Comparison of ENCODE assay signal across 17 cellular contexts in the genomic region with DNA sequence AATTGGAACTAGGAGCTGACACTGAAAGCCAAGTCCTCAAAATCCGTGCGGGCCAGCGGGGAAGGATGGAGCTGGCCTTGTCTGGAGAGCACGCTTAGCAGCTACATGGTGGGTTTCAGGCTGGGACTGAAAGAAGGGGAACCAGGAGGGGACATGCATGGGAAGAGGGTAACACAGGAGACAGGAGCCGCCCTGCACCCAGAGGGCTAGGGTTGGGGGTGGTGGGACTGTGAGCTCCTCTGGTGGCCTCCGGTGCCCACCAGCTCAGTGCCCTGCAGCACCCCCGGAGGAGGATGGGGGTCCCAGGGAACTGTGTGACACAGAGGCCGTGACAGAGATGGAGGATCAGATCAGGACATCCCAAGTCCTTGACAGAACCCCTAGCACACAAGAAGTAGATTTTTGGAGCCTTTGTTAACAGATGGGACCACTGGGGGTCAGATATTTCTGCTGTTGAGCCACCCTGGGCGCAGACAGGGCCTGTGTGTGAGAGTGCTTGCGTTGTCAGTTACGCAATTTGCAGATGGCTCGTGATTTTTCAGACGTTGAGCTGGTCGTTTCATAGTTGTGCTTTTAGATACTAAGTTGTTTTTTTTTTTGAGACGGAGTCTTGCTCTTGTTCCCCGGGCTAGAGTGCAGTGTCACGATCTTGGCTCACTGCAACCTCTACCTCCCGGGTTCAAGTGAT. TPM values are rescaled to one million over a fixed set of nuclear protein-coding genes. Genes with fewer than 3 reads are reported as not detected.
A peak's percentile ranks its signal among the peaks of the same experiment; 100 is the strongest.
DNase-seq lines count a peak whose midpoint lies in the region; ATAC-seq and TF ChIP-seq lines count a peak whose summit lies in the region.
"Had no signal": no experiment of that assay in that cellular context is flagged by ENCODE, and none has a peak within 500 bp of the region (broad histone marks: within the 10 kb centered on the region; RNA-seq: fewer than 3 reads in every experiment).

No MANE protein-coding gene starts in this region.

- peak; percentile 52 for ATAC-seq in upper lobe of right lung
- ATAC-seq in GM19455 (IDR thresholded peaks at IDR 0.05; ENCODE audit: unreplicated experiment): no peak
- ATAC-seq in HG02870 (IDR thresholded peaks at IDR 0.05; ENCODE audit: unreplicated experiment): no peak
- ATAC-seq: A549; activated CD4-positive, CD25-positive, alpha-beta regulatory T cell treated with anti-CD3 and anti-CD28 coated beads, Interleukin-2, amount 50 U/mL, for 24 hours had no signal

- 93% methylated on average over 18 of the region's 18 CpGs for WGBS in mammary epithelial cell (ENCODE audit: low coverage, missing lambda C conversion rate)
- 83% methylated on average over 18 of the region's 18 CpGs for whole genome bisulfite sequencing in mesenchymal stem cell

- H2BK5ac ChIP-seq in mesenchymal stem cell (ENCODE audit: low read depth, low read length, poor library complexity, severe bottlenecking): no peak overlapping the region

- peaks cover 88% of the 10 kb centered on the region for H3K4me1 Mint-ChIP-seq in dendritic cell treated with granulocyte-macrophage colony-stimulating factor and Interleukin-4, amounts not matched to agents 40 ng/mL and 50 ng/mL, for 4 days (ENCODE audit: low read depth)

- H3K36me3 ChIP-seq in breast epithelium (no peaks in the 10 kb centered on the region), mammary epithelial cell (ENCODE audit: insufficient read depth, low read length) (no peaks in the 10 kb centered on the region), mesenchymal stem cell (ENCODE audit: control insufficient read depth in 1 of 2, insufficient read depth in 2 of 2, low read depth in 1 of 2, low read length in 2 of 2) (peaks cover 0 to 4% of the 10 kb centered on the region in 2 experiments), upper lobe of right lung (no peaks in the 10 kb centered on the region)
- H3K36me3 ChIP-seq: tibial artery had no signal

- no peak overlapping the region for H4K8ac ChIP-seq in mesenchymal stem cell (ENCODE audit: low read length)

- no peak for TF ChIP-seq POLR2A in breast epithelium (IDR thresholded peaks at IDR 0.05)

- DNase-seq in breast epithelium (ENCODE audit: low spot score in 2 of 2) (no peak), mammary epithelial cell (no peak), mesenchymal stem cell (peak; percentile 26), upper lobe of right lung (no peak)
- no peak for DNase-seq in stimulated activated naive CD4-positive, alpha-beta T cell (lab: John Stamatoyannopoulos, UW)
- DNase-seq: Karpas-422, kidney glomerular epithelial cell, NCI-H2029 treated with DMSO at 0.1 percent for 48 hours, tibial artery had no signal

- peak overlapping the region; percentile 33 for H3K4me3 Mint-ChIP-seq in dendritic cell treated with granulocyte-macrophage colony-stimulating factor and Interleukin-4, amounts not matched to agents 40 ng/mL and 50 ng/mL, for 4 days
- H3K4me3 Mint-ChIP-seq: nephron had no signal

- H3K9me3 Mint-ChIP-seq in dendritic cell treated with granulocyte-macrophage colony-stimulating factor and Interleukin-4, amounts not matched to agents 40 ng/mL and 50 ng/mL, for 4 days: no peaks in the 10 kb centered on the region
- H3K9me3 Mint-ChIP-seq: nephron had no signal

- H3K14ac ChIP-seq in mesenchymal stem cell (ENCODE audit: low read length in 2 of 2): no peak overlapping the region

- H3K4me2 ChIP-seq in mammary epithelial cell (ENCODE audit: insufficient read depth, low read depth, low read length) (no peak overlapping the region), mesenchymal stem cell (ENCODE audit: low read length, poor library complexity, severe bottlenecking) (no peak overlapping the region)
- H3K4me2 ChIP-seq: A549, smooth muscle cell had no signal

- no peak overlapping the region for H3K23ac ChIP-seq in mesenchymal stem cell (ENCODE audit: low read length in 2 of 2)

- intact Hi-C loops in breast epithelium (cut with DNase I; ENCODE audit: low total_unique reads) (no loop called here), mammary epithelial cell (cut with micrococcal nuclease) (no loop called here), upper lobe of right lung (cut with DNase I) (no loop called here)
- intact Hi-C loops in dendritic cell treated with granulocyte-macrophage colony-stimulating factor and Interleukin-4, amounts not matched to agents 40 ng/mL and 50 ng/mL, for 4 days (cut with micrococcal nuclease): no loop called here

- H3K9me3 ChIP-seq in breast epithelium (no peaks in the 10 kb centered on the region), mammary epithelial cell (replicated peaks; ENCODE audit: insufficient read depth, low read length) (no peaks in the 10 kb centered on the region), mesenchymal stem cell (ENCODE audit: control insufficient read depth, low read length) (no peaks in the 10 kb centered on the region), upper lobe of right lung (no peaks in the 10 kb centered on the region)
- H3K9me3 ChIP-seq: A549, tibial artery had no signal

- H3K4me3 ChIP-seq in breast epithelium: no peak overlapping the region
- no peak overlapping the region for H3K4me3 ChIP-seq in mammary epithelial cell (replicated peaks in 1 of 3; ENCODE audit: insufficient read depth in 1 of 3, low read depth in 2 of 3, low read length in 3 of 3)
- no peak overlapping the region for H3K4me3 ChIP-seq in mesenchymal stem cell (ENCODE audit: insufficient read depth in 1 of 2, low read depth in 1 of 2, low read length in 2 of 2)
- no peak overlapping the region for H3K4me3 ChIP-seq in upper lobe of right lung
- H3K4me3 ChIP-seq: A549, SK-N-MC, smooth muscle cell, tibial artery had no signal

- H4K91ac ChIP-seq in mesenchymal stem cell (ENCODE audit: low read length): no peak overlapping the region

- CTCF ChIA-PET in mammary epithelial cell (lab: Charles Lee; ENCODE audit: low non-redundant PET): no interaction called here

- peaks cover 43% of the 10 kb centered on the region for H3K36me3 Mint-ChIP-seq in dendritic cell treated with granulocyte-macrophage colony-stimulating factor and Interleukin-4, amounts not matched to agents 40 ng/mL and 50 ng/mL, for 4 days (ENCODE audit: low read depth)

- peaks cover 0 to 8% of the 10 kb centered on the region in 2 donors for H3K4me1 ChIP-seq in breast epithelium
- H3K4me1 ChIP-seq in mammary epithelial cell (ENCODE audit: insufficient read depth, low read length): peaks cover 5% of the 10 kb centered on the region
- peaks cover 17% of the 10 kb centered on the region for H3K4me1 ChIP-seq in mesenchymal stem cell (ENCODE audit: control insufficient read depth, insufficient read depth, low read depth, low read length)
- peaks cover 33% of the 10 kb centered on the region for H3K4me1 ChIP-seq in upper lobe of right lung
- H3K4me1 ChIP-seq: A549 had no signal

- peak overlapping the region; percentile 0 to 58 for H3K27ac ChIP-seq in breast epithelium
- no peak overlapping the region for H3K27ac ChIP-seq in mammary epithelial cell (ENCODE audit: insufficient read depth, low read depth, low read length)
- no peak overlapping the region for H3K27ac ChIP-seq in mesenchymal stem cell (ENCODE audit: low read length, poor library complexity, severe bottlenecking)
- H3K27ac ChIP-seq in upper lobe of right lung: peak overlapping the region; percentile 63
- H3K27ac ChIP-seq: A549, SK-N-MC, tibial artery had no signal

- H2AFZ ChIP-seq in mammary epithelial cell (ENCODE audit: low read depth, low read length) (no peak overlapping the region), mesenchymal stem cell (ENCODE audit: low read depth, low read length) (no peak overlapping the region)

- H3K9ac ChIP-seq in mammary epithelial cell (ENCODE audit: insufficient read depth, low read length) (no peak overlapping the region), mesenchymal stem cell (ENCODE audit: low read length) (peak overlapping the region; percentile 53)

- H3K4ac ChIP-seq in mesenchymal stem cell (ENCODE audit: low read depth in 1 of 2, low read length in 2 of 2): no peak overlapping the region

- H3K18ac ChIP-seq in mesenchymal stem cell (ENCODE audit: low read depth in 1 of 2, low read length in 2 of 2): no peak overlapping the region

- no peaks in the 10 kb centered on the region for H3K27me3 Mint-ChIP-seq in dendritic cell treated with granulocyte-macrophage colony-stimulating factor and Interleukin-4, amounts not matched to agents 40 ng/mL and 50 ng/mL, for 4 days

- no peak overlapping the region for H2AK5ac ChIP-seq in mesenchymal stem cell (ENCODE audit: low read length, severe bottlenecking)

- no peak overlapping the region for H2BK120ac ChIP-seq in mesenchymal stem cell (ENCODE audit: low read depth, low read length)

- H3K79me1 ChIP-seq in mesenchymal stem cell (replicated peaks; ENCODE audit: low read length, poor library complexity, severe bottlenecking): peaks cover 37% of the 10 kb centered on the region

- H4K20me1 ChIP-seq in mammary epithelial cell (ENCODE audit: insufficient read depth, low read length): no peaks in the 10 kb centered on the region

- no peak overlapping the region for H2BK15ac ChIP-seq in mesenchymal stem cell (ENCODE audit: low read depth, poor library complexity, severe bottlenecking)

- TF ChIP-seq CTCF in breast epithelium (IDR thresholded peaks at IDR 0.05): no peak
- no peak for TF ChIP-seq CTCF in mammary epithelial cell (conservative IDR thresholded peaks at IDR 0.05 in 1 of 2, IDR thresholded peaks at IDR 0.05 in 1 of 2; ENCODE audit: extremely low read depth in 1 of 2, insufficient read depth in 1 of 2, low read depth in 1 of 2, low read length in 2 of 2)
- no peak for TF ChIP-seq CTCF in upper lobe of right lung (IDR thresholded peaks at IDR 0.05)

- H3K79me2 ChIP-seq in mammary epithelial cell (ENCODE audit: insufficient read depth, low read length): no peaks in the 10 kb centered on the region

- no peaks in the 10 kb centered on the region for H3K27me3 ChIP-seq in breast epithelium
- no peaks in the 10 kb centered on the region for H3K27me3 ChIP-seq in mammary epithelial cell (ENCODE audit: insufficient read depth, low read length)
- H3K27me3 ChIP-seq in mesenchymal stem cell (ENCODE audit: control insufficient read depth in 1 of 2, insufficient read depth in 1 of 2, low read length in 2 of 2): no peaks in the 10 kb centered on the region
- no peaks in the 10 kb centered on the region for H3K27me3 ChIP-seq in upper lobe of right lung
- H3K27me3 ChIP-seq: tibial artery had no signal

- no TSS peak for BruUV-seq in mammary epithelial cell (replicated peaks; lab: Mats Ljungman, UMichigan)

- no peak overlapping the region for H2BK12ac ChIP-seq in mesenchymal stem cell (ENCODE audit: low read length in 2 of 2)

- dilution Hi-C loops in mammary epithelial cell (cut with HindIII; ENCODE audit: low sequenced_read_pairs): no loop called here

- H3K27ac Mint-ChIP-seq in dendritic cell treated with granulocyte-macrophage colony-stimulating factor and Interleukin-4, amounts not matched to agents 40 ng/mL and 50 ng/mL, for 4 days: peak overlapping the region; percentile 90

- in situ Hi-C loops in mammary epithelial cell (cut with MboI; ENCODE audit: low sequenced_read_pairs in 2 of 2): no loop called here

RNA-seq across cellular contexts. Expression of a gene that starts 21.3 kb away (rescaled TPM):
- total RNA-seq in breast epithelium (10 to 100 TPM; 28.4 to 85.6 (median 61.0) TPM), mammary epithelial cell (10 to 100 TPM; 19.2 to 58.8 TPM), upper lobe of right lung (71.4 TPM)
- 17.7 TPM for polyA plus RNA-seq in mammary epithelial cell
- 3.0 TPM for polyA minus RNA-seq in mammary epithelial cell
- 5.1 TPM for polyA plus RNA-seq in mesenchymal stem cell (2013, experiment 1 of 2)
- polyA plus RNA-seq in mesenchymal stem cell (2013, experiment 2 of 2): 5.0 TPM

Comparison
In these comparisons a context has a peak if more than half of its experiments do, and no peak if none do; other contexts are left out.
1. H3K27ac ChIP-seq: peak in breast epithelium (2 of 2) and upper lobe of right lung (single experiment); none in mammary epithelial cell (single experiment) and mesenchymal stem cell (single experiment).